ENCODE assay signal across 9 cellular contexts in the genomic region with DNA sequence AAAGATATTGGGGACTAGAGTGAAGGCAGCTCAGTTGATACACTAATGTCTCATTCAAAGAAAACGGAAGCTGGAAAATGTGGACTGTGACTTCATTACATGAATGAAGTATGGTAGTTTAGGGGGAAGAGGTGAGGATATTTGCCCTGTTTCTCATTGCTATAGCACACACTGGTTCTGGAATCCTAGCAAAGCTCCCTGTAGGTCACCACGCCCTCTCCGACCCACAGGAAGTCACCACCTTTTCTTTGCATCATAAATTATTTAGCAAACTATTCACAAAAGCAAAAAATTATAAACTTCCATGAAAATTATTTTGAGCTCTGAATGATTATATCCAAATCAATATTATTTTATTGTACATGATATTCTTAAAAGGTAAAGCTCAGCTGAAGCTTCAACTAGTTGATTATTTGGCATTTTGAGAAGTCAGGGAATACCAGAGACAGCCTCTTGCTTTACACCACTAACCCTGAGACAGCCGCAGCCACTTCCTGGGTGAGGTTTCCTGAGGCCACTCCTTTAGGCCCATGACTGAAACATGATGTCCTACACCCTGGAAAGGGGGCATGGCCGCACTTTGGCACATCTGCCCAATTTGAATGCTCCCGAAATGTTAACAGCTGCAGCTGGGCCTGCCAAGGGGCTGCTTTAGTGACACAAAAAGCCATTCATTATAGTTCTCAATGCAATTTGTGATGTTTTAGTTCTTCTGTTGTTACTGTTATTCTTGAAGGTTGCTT. TPM values are rescaled to one million over a fixed set of nuclear protein-coding genes. Genes with fewer than 3 reads are reported as not detected.
DNase-seq lines count a peak whose midpoint lies in the region; ATAC-seq, FAIRE-seq and TF ChIP-seq lines count a peak whose summit lies in the region.
"Had no signal": no experiment of that assay in that cellular context is flagged by ENCODE, and none has a peak within 500 bp of the region (broad histone marks: within the 10 kb centered on the region; RNA-seq: fewer than 3 reads in every experiment).

No MANE protein-coding gene starts in this region.

- intact Hi-C loops in K562 (cut with micrococcal nuclease): no loop called here

- H3K4me3 ChIP-seq in Peyer's patch (no peak overlapping the region), K562 (no peak overlapping the region), mesendoderm (ENCODE audit: low read length) (no peak overlapping the region)

- H4K20me1 ChIP-seq in K562 (replicated peaks; ENCODE audit: control insufficient read depth, insufficient read depth, low read length): no peaks in the 10 kb centered on the region

- no peak overlapping the region for H3K4ac ChIP-seq in mesendoderm (ENCODE audit: low read depth, low read length)

- POLR2A ChIA-PET in K562 (lab: Yijun Ruan, JAX): interaction anchor here (1.1 kb wide), 1 partner anchor 80 kb away, joined by 5 read pairs; no protein-coding TSS in a partner anchor

- H3K4me1 ChIP-seq in Peyer's patch: peaks cover 0 to 12% (median 0%) of the 10 kb centered on the region in 4 donors
- no peaks in the 10 kb centered on the region; a peak in 2 of 5 replicates for H3K4me1 ChIP-seq in K562 (replicated peaks in 1 of 2; ENCODE audit: control insufficient read depth in 2 of 2, insufficient read depth in 2 of 2, low read length in 2 of 2)
- no peaks in the 10 kb centered on the region for H3K4me1 ChIP-seq in mesendoderm (ENCODE audit: control insufficient read depth, low read depth, low read length)

- no peak for FAIRE-seq in K562 (lab: Jason Lieb, UNC)
- FAIRE-seq: islet of Langerhans had no signal

- DNase-seq in GM03348 (ENCODE audit: low spot score) (peak; percentile 59), Peyer's patch (peak in 2 of 3 donors; percentile 56 to 62), K562 (ENCODE audit: extremely low read depth in 1 of 4, low spot score in 3 of 4) (no peak), nucleus accumbens (lab: John Stamatoyannopoulos, UW) (peak in 29 of 56 donors; percentile 5 to 61 (median 28)), mesendoderm (no peak), GOT3 (lab: John Stamatoyannopoulos, UW) (no peak), dedifferentiated amniotic fluid mesenchymal stem cell (ENCODE audit: extremely low spot score) (no peak)

- no peak overlapping the region for H3K18ac ChIP-seq in mesendoderm (ENCODE audit: low read length)

- H3K27ac ChIP-seq in Peyer's patch (no peak overlapping the region), K562 (ENCODE audit: extremely low read depth, low read depth, low read length) (no peak overlapping the region), mesendoderm (ENCODE audit: low read depth, low read length) (no peak overlapping the region)

- H3K9ac ChIP-seq in K562 (ENCODE audit: insufficient read depth in 1 of 2, low read depth in 2 of 2, low read length in 2 of 2): no peak overlapping the region
- no peak overlapping the region for H3K9ac ChIP-seq in mesendoderm (ENCODE audit: low read length)

- no peak overlapping the region for H3K56ac ChIP-seq in mesendoderm (ENCODE audit: low read length)

- WGBS in K562 (ENCODE audit: insufficient coverage, low coverage, missing lambda C conversion rate): 43% methylated on average over 6 of the region's 6 CpGs
- no CpG with 5 or more reads among the region's 6 CpGs for WGBS in mesendoderm (ENCODE audit: extremely low coverage, insufficient coverage, low lambda C conversion rate)

- no peak for TF ChIP-seq CTCF in Peyer's patch (IDR thresholded peaks at IDR 0.05)
- no peak for TF ChIP-seq CTCF in K562 (IDR thresholded peaks at IDR 0.05 in 2 of 3, conservative IDR thresholded peaks at IDR 0.05 in 1 of 3; ENCODE audit: insufficient read depth in 2 of 3, low read depth in 1 of 3, low read length in 3 of 3)

- in situ Hi-C loops in K562 (cut with MboI): no loop called here

- H4K5ac ChIP-seq in mesendoderm (ENCODE audit: low read length): no peak overlapping the region

- H3K36me3 ChIP-seq in Peyer's patch (no peaks in the 10 kb centered on the region), K562 (ENCODE audit: control insufficient read depth, insufficient read depth, low read length) (no peaks in the 10 kb centered on the region), mesendoderm (ENCODE audit: control insufficient read depth, insufficient read depth, low read length) (no peaks in the 10 kb centered on the region)

- no peak overlapping the region for H2BK5ac ChIP-seq in mesendoderm (ENCODE audit: low read length)

- BruUV-seq in K562 (replicated peaks; lab: Mats Ljungman, UMichigan): no TSS peak

- H2AFZ ChIP-seq in K562 (ENCODE audit: low read depth, low read length): peak overlapping the region; percentile 44

- H3K79me2 ChIP-seq in K562 (ENCODE audit: control insufficient read depth, insufficient read depth, low read length) (no peaks in the 10 kb centered on the region), mesendoderm (ENCODE audit: control insufficient read depth, insufficient read depth, low read length) (no peaks in the 10 kb centered on the region)

- H3K9me3 ChIP-seq in Peyer's patch (no peaks in the 10 kb centered on the region), K562 (replicated peaks; ENCODE audit: control insufficient read depth, insufficient read depth, low read depth, low read length) (no peaks in the 10 kb centered on the region)

- H4K8ac ChIP-seq in mesendoderm (ENCODE audit: low read depth, low read length): no peak overlapping the region

- ATAC-seq in K562 (peak; percentile 69), HG03045 (IDR thresholded peaks at IDR 0.05; ENCODE audit: unreplicated experiment) (no peak)

- TF ChIP-seq POLR2A in Peyer's patch (IDR thresholded peaks at IDR 0.05) (no peak), K562 (conservative IDR thresholded peaks at IDR 0.05) (no peak)

- no peaks in the 10 kb centered on the region for H3K9me1 ChIP-seq in K562 (ENCODE audit: control insufficient read depth, insufficient read depth, low read length)

- no peaks in the 10 kb centered on the region for H3K27me3 ChIP-seq in Peyer's patch
- H3K27me3 ChIP-seq in K562 (ENCODE audit: control insufficient read depth in 2 of 2, insufficient read depth in 2 of 2, low read length in 2 of 2): no peaks in the 10 kb centered on the region
- H3K27me3 ChIP-seq in mesendoderm (ENCODE audit: insufficient read depth, low read length, poor library complexity): no peaks in the 10 kb centered on the region

- no peaks in the 10 kb centered on the region for H3K79me1 ChIP-seq in mesendoderm (ENCODE audit: low read length)

- CTCF ChIA-PET in K562 (lab: Yijun Ruan, JAX; ENCODE audit: low intra/inter-chr PET ratio): no interaction called here

- no peak for TF ChIP-seq EP300 in K562 (IDR thresholded peaks at IDR 0.05; ENCODE audit: low read length)

- H3K4me2 ChIP-seq in K562 (ENCODE audit: insufficient read depth, low read length) (no peak overlapping the region), mesendoderm (ENCODE audit: low read length) (no peak overlapping the region)

- H3K23ac ChIP-seq in mesendoderm (ENCODE audit: low read length): no peak overlapping the region

- no peak for TF ChIP-seq RAD21 in K562 (CRISPR knock-in tag; conservative IDR thresholded peaks at IDR 0.05 in 1 of 2, IDR thresholded peaks at IDR 0.05 in 1 of 2)

- H2AK5ac ChIP-seq in mesendoderm (ENCODE audit: low read length): no peak overlapping the region

- no peak overlapping the region for H2BK120ac ChIP-seq in mesendoderm (ENCODE audit: low read depth, low read length)

- H2BK15ac ChIP-seq in mesendoderm (replicated peaks; ENCODE audit: low read depth): no peak overlapping the region

TF ChIP-seq in K562, 482 proteins besides CTCF, POLR2A, EP300 and RAD21 (continues in another document):
- TF ChIP-seq ETV1 (tag; conservative IDR thresholded peaks at IDR 0.05; ENCODE audit: low read depth) (0 out of 2 replicates have a peak, but pooled peaks have one; percentile 19), POLR2H (tag; IDR thresholded peaks at IDR 0.05; ENCODE audit: low read depth) (no peak), TCF15 (CRISPR knock-in tag; IDR thresholded peaks at IDR 0.05) (no peak), ZEB2 (IDR thresholded peaks at IDR 0.05) (no peak), ZNF589 (CRISPR knock-in tag; IDR thresholded peaks at IDR 0.05; ENCODE audit: low read depth) (0 out of 2 replicates have a peak, but pooled peaks have one; percentile 35), ZNF197 (CRISPR knock-in tag; IDR thresholded peaks at IDR 0.05; ENCODE audit: low read depth) (no peak), ZNF668 (CRISPR knock-in tag; IDR thresholded peaks at IDR 0.05) (no peak), ZNF143 (CRISPR knock-in tag; IDR thresholded peaks at IDR 0.05) (no peak), HSF4 (CRISPR knock-in tag; IDR thresholded peaks at IDR 0.05; ENCODE audit: borderline replicate concordance) (no peak), ZNF134 (CRISPR knock-in tag; conservative IDR thresholded peaks at IDR 0.05) (no peak)

RNA-seq across cellular contexts. Expression of gene WDFY2, which starts 50.0 kb away (rescaled TPM):
- total RNA-seq in Peyer's patch (10 to 100 TPM in 2 of 4 donors, 1 to 10 TPM in 2; 6.0 to 11.3 (median 9.7) TPM), K562 (2014; rRNA removed) (3.5 and 4.4 TPM in 2 replicates), K562 (2014; rRNA removed; fragmentation: Illumina TruSeq; extraction: Trizol) (4.4 and 5.2 TPM in 2 replicates), K562 (2015; rRNA removed; fragmentation: Illumina TruSeq; extraction: Trizol) (5.1 and 5.7 TPM in 2 replicates), K562 (2021) (6.4 and 7.1 TPM in 2 replicates)
- 13.0 and 31.2 TPM in 2 replicates for total RNA-seq in K562 (2011; cell fraction: chromatin; rRNA removed; ENCODE audit: low replicate concordance)
- total RNA-seq in K562 (2011; cell fraction: nucleolus; rRNA removed): 9.2 and 10.9 TPM in 2 replicates
- 20.1 and 30.6 TPM in 2 replicates for total RNA-seq in K562 (2011; cell fraction: nucleoplasm; rRNA removed)
- polyA plus RNA-seq in K562 (2011; rRNA removed) (4.7 and 4.9 TPM in 2 replicates), K562 (2014; fragmentation: Illumina TruSeq; extraction: Trizol) (3.5 and 4.6 TPM in 2 replicates), K562 (2014; fragmentation: Nextera tagmentation; extraction: Ambion mirVana) (1 to 10 TPM in 1 of 2 experiments, under 1 TPM in 1; 0.66 to 1.1 TPM), K562 (2014; rRNA removed) (3.7 and 4.4 TPM in 2 replicates)
- polyA plus RNA-seq in K562 (2011; cell fraction: cytosol; rRNA removed): 1.6 and 3.0 TPM in 2 replicates
- polyA plus RNA-seq in K562 (2011; cell fraction: nucleus; rRNA removed): 12.4 and 14.2 TPM in 2 replicates
- 4.0 and 10.5 TPM in 2 replicates for polyA plus RNA-seq in K562 (2012)
- polyA minus RNA-seq in K562 (2011; rRNA and poly(A)+ RNA removed): 9.8 and 11.9 TPM in 2 replicates
- polyA minus RNA-seq in K562 (2011; cell fraction: cytosol; rRNA and poly(A)+ RNA removed): 1.9 and 2.0 TPM in 2 replicates
- 14.3 and 18.1 TPM in 2 replicates for polyA minus RNA-seq in K562 (2011; cell fraction: nucleus; rRNA and poly(A)+ RNA removed)
- polyA plus RNA-seq in mesendoderm (2013, experiment 1 of 2): 5.7 TPM
- polyA plus RNA-seq in mesendoderm (2013, experiment 2 of 2): 6.1 TPM

Comparison
In these comparisons a context has a peak if more than half of its experiments do, and no peak if none do; other contexts are left out.
1. DNase-seq: peak in GM03348 (single experiment), Peyer's patch (2 of 3) and nucleus accumbens (29 of 56); none in K562 (0 of 4), mesendoderm (single experiment), GOT3 (single experiment) and dedifferentiated amniotic fluid mesenchymal stem cell (single experiment).